27 cellular contexts compared by ENCODE assay signal in genomic region chr10:85510682-85511081, GRCh38.
DNase-seq lines count a peak whose midpoint lies in the region; ATAC-seq and TF ChIP-seq lines count a peak whose summit lies in the region.
"Had no signal": no experiment of that assay in that cellular context is flagged by ENCODE, and none has a peak within 500 bp of the region (broad histone marks: within the 10 kb centered on the region; RNA-seq: fewer than 3 reads in every experiment).

No MANE protein-coding gene starts in this region.

- no peaks in the 10 kb centered on the region for H3K27me3 ChIP-seq in A673 (replicated peaks; ENCODE audit: insufficient read depth, low read depth, low read length, poor library complexity)
- H3K27me3 ChIP-seq in GM23338 (ENCODE audit: insufficient read depth): no peaks in the 10 kb centered on the region
- H3K27me3 ChIP-seq in kidney epithelial cell (ENCODE audit: control insufficient read depth, insufficient read depth, low read length): no peaks in the 10 kb centered on the region
- H3K27me3 ChIP-seq: ascending aorta had no signal

- in situ Hi-C loops in ACHN (cut with HindIII; ENCODE audit: low pct_ligation_motif_present, low pct_unique_long_range_greater_than_20kb, low sequenced_read_pairs): no loop called here

- H3K27me3 Mint-ChIP-seq in GM23338 (ENCODE audit: insufficient read depth, low read depth, poor library complexity): peaks cover 7% of the 10 kb centered on the region
- no peaks in the 10 kb centered on the region for H3K27me3 Mint-ChIP-seq in activated T-cell treated with anti-CD3 and anti-CD28 coated beads, Interleukin-2, amount 50 U/mL, for 4 hours (ENCODE audit: low read depth)

- ATAC-seq in GM23338: no peak
- no peak for ATAC-seq in HG03139 (IDR thresholded peaks at IDR 0.05; ENCODE audit: unreplicated experiment)
- no peak for ATAC-seq in activated T-cell treated with anti-CD3 and anti-CD28 coated beads, Interleukin-2, amount 50 U/mL, for 4 hours
- ATAC-seq: activated CD4-positive, CD25-positive, alpha-beta regulatory T cell treated with anti-CD3 and anti-CD28 coated beads, Interleukin-2, amount 50 U/mL, for 24 hours; esophagus mucosa; left ventricle myocardium superior had no signal

- H3K9me3 ChIP-seq in A673 (ENCODE audit: low read depth, low read length, poor library complexity, severe bottlenecking): no peaks in the 10 kb centered on the region
- H3K9me3 ChIP-seq: ascending aorta, HAP-1 had no signal

- H3K36me3 Mint-ChIP-seq in GM23338 (ENCODE audit: low read depth): no peaks in the 10 kb centered on the region; the same call in 2 of the 3 replicates
- H3K36me3 Mint-ChIP-seq in activated T-cell treated with anti-CD3 and anti-CD28 coated beads, Interleukin-2, amount 50 U/mL, for 4 hours (ENCODE audit: insufficient read depth): no peaks in the 10 kb centered on the region
- H3K36me3 Mint-ChIP-seq: activated naive CD4-positive, alpha-beta T cell treated with anti-CD3 and anti-CD28 coated beads, Interleukin-2, amount 50 U/mL, for 24 hours; CD8-positive, alpha-beta memory T cell had no signal

- POLR2A ChIA-PET in A673 (lab: Charles Lee; ENCODE audit: low non-redundant PET): no interaction called here

- intact Hi-C loops in A673 (cut with micrococcal nuclease; ENCODE audit: unreplicated experiment) (no loop called here), posterior vena cava (cut with DNase I) (loop anchor here in 1 of 2 donors (5.0 kb wide), 1 partner anchor 582 kb away; no protein-coding TSS in a partner anchor)

- H3K36me3 ChIP-seq in A673 (ENCODE audit: insufficient read depth, low read length, poor library complexity, severe bottlenecking) (no peaks in the 10 kb centered on the region), GM23338 (ENCODE audit: insufficient read depth) (no peaks in the 10 kb centered on the region), kidney epithelial cell (ENCODE audit: control insufficient read depth, insufficient read depth, low read length) (no peaks in the 10 kb centered on the region)
- H3K36me3 ChIP-seq: ascending aorta, HAP-1 had no signal

- peaks cover 10% of the 10 kb centered on the region for H3K4me1 Mint-ChIP-seq in GM23338
- no peaks in the 10 kb centered on the region for H3K4me1 Mint-ChIP-seq in activated T-cell treated with anti-CD3 and anti-CD28 coated beads, Interleukin-2, amount 50 U/mL, for 4 hours (ENCODE audit: low read depth)
- H3K4me1 Mint-ChIP-seq: activated naive CD4-positive, alpha-beta T cell treated with anti-CD3 and anti-CD28 coated beads, Interleukin-2, amount 50 U/mL, for 24 hours; CD8-positive, alpha-beta memory T cell; central memory CD8-positive, alpha-beta T cell had no signal

- no peak overlapping the region for H2AFZ ChIP-seq in GM23338

- no TSS peak for BruUV-seq in A673 (replicated peaks; lab: Mats Ljungman, UMichigan)

- no peaks in the 10 kb centered on the region for H3K9me2 ChIP-seq in GM23338 (ENCODE audit: insufficient read depth)

- H4K20me1 ChIP-seq in GM23338 (replicated peaks; ENCODE audit: insufficient read depth): no peaks in the 10 kb centered on the region

- H3K4me3 Mint-ChIP-seq in GM23338: no peak overlapping the region
- H3K4me3 Mint-ChIP-seq in activated T-cell treated with anti-CD3 and anti-CD28 coated beads, Interleukin-2, amount 50 U/mL, for 4 hours: no peak overlapping the region
- H3K4me3 Mint-ChIP-seq: activated naive CD4-positive, alpha-beta T cell treated with anti-CD3 and anti-CD28 coated beads, Interleukin-2, amount 50 U/mL, for 24 hours; CD8-positive, alpha-beta memory T cell; central memory CD8-positive, alpha-beta T cell; stimulated activated naive CD8-positive, alpha-beta T cell treated with anti-CD3 and anti-CD28 coated beads, Interleukin-15, Interleukin-2, amounts not matched to agents 100 ng/mL and 50 ng/mL, for 24 hours had no signal

- no peaks in the 10 kb centered on the region for H3K79me2 ChIP-seq in GM23338 (replicated peaks; ENCODE audit: insufficient read depth)

- H3K4me2 ChIP-seq in GM23338: no peak overlapping the region
- H3K4me2 ChIP-seq: smooth muscle cell had no signal

- TF ChIP-seq CTCF in A673 (conservative IDR thresholded peaks at IDR 0.05; ENCODE audit: low read depth, low read length) (0 out of 2 replicates have a peak, but pooled peaks have one; percentile 13), GM23338 (conservative IDR thresholded peaks at IDR 0.05; ENCODE audit: low read depth in 2 of 2) (peak; percentile 37 to 55), kidney epithelial cell (IDR thresholded peaks at IDR 0.05; ENCODE audit: insufficient read depth, low read length, poor library complexity, severe bottlenecking) (peak; percentile 1)

- H3K9me3 Mint-ChIP-seq in GM23338: peaks cover 85% of the 10 kb centered on the region
- H3K9me3 Mint-ChIP-seq in activated T-cell treated with anti-CD3 and anti-CD28 coated beads, Interleukin-2, amount 50 U/mL, for 4 hours: no peaks in the 10 kb centered on the region
- H3K9me3 Mint-ChIP-seq: central memory CD8-positive, alpha-beta T cell; stimulated activated naive CD8-positive, alpha-beta T cell treated with anti-CD3 and anti-CD28 coated beads, Interleukin-15, Interleukin-2, amounts not matched to agents 100 ng/mL and 50 ng/mL, for 24 hours had no signal

- H3F3A ChIP-seq in GM23338 (replicated peaks; ENCODE audit: low read depth): no peaks in the 10 kb centered on the region

- H3K4me1 ChIP-seq in A673 (ENCODE audit: insufficient read depth, low read length, poor library complexity, severe bottlenecking) (no peaks in the 10 kb centered on the region), GM23338 (ENCODE audit: insufficient read depth) (no peaks in the 10 kb centered on the region)
- H3K4me1 ChIP-seq: ascending aorta, HAP-1 had no signal

- no peak overlapping the region for H3K27ac ChIP-seq in A673 (ENCODE audit: low read depth, low read length, poor library complexity, severe bottlenecking)
- H3K27ac ChIP-seq in GM23338 (ENCODE audit: low read depth): no peak overlapping the region
- H3K27ac ChIP-seq: ascending aorta had no signal

- no peak overlapping the region for H3K27ac Mint-ChIP-seq in GM23338
- H3K27ac Mint-ChIP-seq: activated naive CD4-positive, alpha-beta T cell treated with anti-CD3 and anti-CD28 coated beads, Interleukin-2, amount 50 U/mL, for 24 hours; CD8-positive, alpha-beta memory T cell; stimulated activated naive CD8-positive, alpha-beta T cell treated with anti-CD3 and anti-CD28 coated beads, Interleukin-15, Interleukin-2, amounts not matched to agents 100 ng/mL and 50 ng/mL, for 24 hours had no signal

- no peak overlapping the region for H3K4me3 ChIP-seq in A673 (ENCODE audit: low read depth, low read length, poor library complexity, severe bottlenecking)
- H3K4me3 ChIP-seq in GM23338: no peak overlapping the region
- no peak overlapping the region for H3K4me3 ChIP-seq in kidney epithelial cell (ENCODE audit: low read depth, low read length)
- H3K4me3 ChIP-seq: ascending aorta, HAP-1, smooth muscle cell had no signal

- CTCF ChIA-PET in A673 (lab: Charles Lee): no interaction called here

- DNase-seq in A673 (ENCODE audit: low spot score) (no peak), GM23338 (ENCODE audit: low spot score) (peak; percentile 9), OCI-M1 (lab: John Stamatoyannopoulos, UW) (peak; percentile 12), kidney epithelial cell (ENCODE audit: low read depth) (no peak), ACHN (no peak), posterior vena cava (ENCODE audit: low spot score) (no peak)
- no peak for DNase-seq in activated T-cell treated with anti-CD3 and anti-CD28 coated beads, Interleukin-2, amount 50 U/mL, for 4 hours
- DNase-seq: activated CD8-positive, alpha-beta memory T cell treated with anti-CD3 and anti-CD28 coated beads for 24 hours; CD8-positive, alpha-beta memory T cell; effector CD8-positive, alpha-beta T cell; Karpas-422; left ventricle myocardium superior; NCI-H1105; NK-92 treated with Interleukin-12 subunit alpha and Interleukin-12 subunit beta, amount 100 ng/mL, for 24 hours; RPMI8226; stimulated activated CD4-positive, alpha-beta T cell treated with anti-CD3 and anti-CD28 coated beads, Interleukin-4, amount 100 ng/mL, for 1 hour; T-helper 9 cell; trophoblast cell had no signal

Comparison
In these comparisons a context has a peak if more than half of its experiments do, and no peak if none do; other contexts are left out.
1. DNase-seq: peak in GM23338 (single experiment) and OCI-M1 (single experiment); none in A673 (single experiment), kidney epithelial cell (single experiment), ACHN (single experiment), posterior vena cava (single experiment) and activated T-cell treated with anti-CD3 and anti-CD28 coated beads, Interleukin-2, amount 50 U/mL, for 4 hours (single experiment).
2. Peak in every context shown above with its lines, with median percentiles within 50 percentile points of each other: CTCF ChIP-seq.